7 cellular contexts compared by ENCODE assay signal in the genomic region with DNA sequence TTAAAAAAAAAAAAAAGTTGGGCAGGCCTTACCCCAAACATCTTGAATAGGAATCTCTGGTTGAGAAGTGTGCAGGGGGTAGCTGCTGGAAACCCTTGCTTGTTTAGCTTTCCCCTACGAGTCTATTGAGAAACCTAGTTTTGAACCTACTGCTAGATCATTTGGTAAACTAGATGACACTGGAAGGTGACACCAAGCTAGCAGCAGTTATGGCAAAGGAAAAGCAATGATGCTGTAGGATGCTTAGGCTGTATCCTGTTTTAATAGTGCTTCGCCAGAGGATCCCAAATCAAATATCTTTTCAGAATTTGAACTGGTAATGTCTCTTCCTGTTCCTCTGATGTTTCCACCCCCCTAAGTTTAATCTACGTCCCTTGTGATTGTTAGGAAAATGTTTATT.
"Had no signal": no experiment of that assay in that cellular context is flagged by ENCODE, and none has a peak within 500 bp of the region (broad histone marks: within the 10 kb centered on the region; RNA-seq: fewer than 3 reads in every experiment).

No MANE protein-coding gene starts in this region.

- H3K4me3 ChIP-seq: GM12878 had no signal

- FAIRE-seq: GM12878, GM12891, GM12892, GM18507, GM19239 had no signal

- DNase-seq: GDM1, GF-D8 had no signal

- ATAC-seq: GM12878 had no signal
